ENCODE assay signal across 9 cellular contexts in the genomic region with DNA sequence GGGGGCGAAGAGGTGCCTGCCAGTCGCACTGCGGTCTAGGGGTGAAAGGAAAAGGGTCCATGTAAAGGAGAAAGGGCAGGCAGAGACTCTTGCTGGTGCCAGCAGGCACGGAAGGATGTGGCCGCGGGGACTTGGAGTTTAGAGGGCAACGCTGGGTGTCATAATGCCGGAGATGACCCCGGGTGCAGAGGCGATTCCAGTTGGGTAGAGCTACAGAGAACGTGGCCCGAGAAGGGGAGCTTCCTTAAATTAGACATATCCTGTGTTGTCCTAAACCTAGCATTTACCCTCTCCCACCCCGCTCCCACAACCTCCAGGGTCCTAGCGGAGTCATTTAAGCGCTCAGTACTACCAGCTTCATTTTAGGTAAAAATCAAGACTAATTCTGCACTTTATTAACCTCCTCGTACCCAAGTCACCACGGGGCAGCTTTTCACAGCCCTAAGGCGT.
DNase-seq lines count a peak whose midpoint lies in the region; ATAC-seq, FAIRE-seq and TF ChIP-seq lines count a peak whose summit lies in the region.
"Had no signal": no experiment of that assay in that cellular context is flagged by ENCODE, and none has a peak within 500 bp of the region (broad histone marks: within the 10 kb centered on the region; RNA-seq: fewer than 3 reads in every experiment).

No MANE protein-coding gene starts in this region.

- H3K27ac Mint-ChIP-seq in CD14-positive monocyte = no peak overlapping the region
- peak overlapping the region; percentile 27 for H3K27ac Mint-ChIP-seq in astrocyte (ENCODE audit: unreplicated experiment)
- peak overlapping the region in 1 of 9 donors; percentile 55 for H3K27ac Mint-ChIP-seq in naive thymus-derived CD4-positive, alpha-beta T cell

- intact Hi-C loops in CD14-positive monocyte (cut with micrococcal nuclease) = no loop called here
- intact Hi-C loops in naive thymus-derived CD4-positive, alpha-beta T cell (cut with micrococcal nuclease) = loop anchor here in 1 of 2 donors (5.0 kb wide), 1 partner anchor 104 kb away; no protein-coding TSS in a partner anchor

- H3K4me1 ChIP-seq in HUES48 (ENCODE audit: control insufficient read depth, insufficient read depth, low read length) (peaks cover 21% of the 10 kb centered on the region), astrocyte (ENCODE audit: insufficient read depth, low read length) (peaks cover 37% of the 10 kb centered on the region)
- H3K4me1 ChIP-seq in naive thymus-derived CD4-positive, alpha-beta T cell (ENCODE audit: control insufficient read depth in 2 of 2, insufficient read depth in 2 of 2, low read length in 2 of 2) = peaks cover 9 to 32% of the 10 kb centered on the region in 2 donors
- H3K4me1 ChIP-seq: foreskin keratinocyte had no signal

- H3K36me3 ChIP-seq in HUES48 (ENCODE audit: control insufficient read depth, insufficient read depth, low read length) (no peaks in the 10 kb centered on the region), astrocyte (ENCODE audit: insufficient read depth, low read length) (no peaks in the 10 kb centered on the region)
- H3K36me3 ChIP-seq in naive thymus-derived CD4-positive, alpha-beta T cell (ENCODE audit: control insufficient read depth in 2 of 3, insufficient read depth in 3 of 3, low read length in 3 of 3) = no peaks in the 10 kb centered on the region

- H3K9me3 ChIP-seq in HUES48 (ENCODE audit: control insufficient read depth, insufficient read depth, low read length) (no peaks in the 10 kb centered on the region), astrocyte (ENCODE audit: insufficient read depth, low read depth, low read length) (peaks cover 3% of the 10 kb centered on the region)
- H3K9me3 ChIP-seq in naive thymus-derived CD4-positive, alpha-beta T cell (ENCODE audit: control insufficient read depth in 2 of 3, low read length in 3 of 3) = no peaks in the 10 kb centered on the region

- peak overlapping the region; percentile 89 for H3K4me2 ChIP-seq in astrocyte (ENCODE audit: low read length)

- H3K4me3 Mint-ChIP-seq in CD14-positive monocyte = peak overlapping the region; percentile 59 to 93
- H3K4me3 Mint-ChIP-seq in astrocyte (ENCODE audit: unreplicated experiment) = peak overlapping the region; percentile 91
- H3K4me3 Mint-ChIP-seq in naive thymus-derived CD4-positive, alpha-beta T cell = peak overlapping the region; percentile 78 to 92 (median 84)

- ATAC-seq in naive thymus-derived CD4-positive, alpha-beta T cell = peak; percentile 5
- no peak for ATAC-seq in HG02678 (IDR thresholded peaks at IDR 0.05; ENCODE audit: unreplicated experiment)

- no peaks in the 10 kb centered on the region for H4K20me1 ChIP-seq in astrocyte (ENCODE audit: insufficient read depth, low read length)

- peak overlapping the region; percentile 75 for H2AFZ ChIP-seq in astrocyte (ENCODE audit: low read depth, low read length)

- H3K27me3 ChIP-seq in HUES48 (ENCODE audit: control insufficient read depth, insufficient read depth, low read length) (peaks cover 75% of the 10 kb centered on the region), astrocyte (ENCODE audit: insufficient read depth, low read length) (peaks cover 57% of the 10 kb centered on the region)
- H3K27me3 ChIP-seq in naive thymus-derived CD4-positive, alpha-beta T cell (ENCODE audit: control insufficient read depth in 2 of 2, insufficient read depth in 2 of 2, low read length in 2 of 2) = peaks cover 8 to 28% of the 10 kb centered on the region in 2 donors

- CTCF ChIA-PET in naive thymus-derived CD4-positive, alpha-beta T cell (lab: Charles Lee) = no interaction called here

- H3K9ac ChIP-seq in HUES48 (ENCODE audit: low read depth, low read length) (no peak overlapping the region), astrocyte (ENCODE audit: low read length) (peak overlapping the region; percentile 29)

- no peak for TF ChIP-seq CTCF in CD14-positive monocyte (IDR thresholded peaks at IDR 0.05)
- TF ChIP-seq CTCF in astrocyte (IDR thresholded peaks at IDR 0.05; ENCODE audit: insufficient read depth, low read depth, low read length) = no peak

- H3K79me2 ChIP-seq in astrocyte (ENCODE audit: insufficient read depth, low read length) = no peaks in the 10 kb centered on the region

- FAIRE-seq in astrocyte (lab: Jason Lieb, UNC) = no peak

- H3K36me3 Mint-ChIP-seq in CD14-positive monocyte (peaks cover 14 to 22% of the 10 kb centered on the region in 2 donors), astrocyte (ENCODE audit: low read depth, unreplicated experiment) (no peaks in the 10 kb centered on the region)
- H3K36me3 Mint-ChIP-seq in naive thymus-derived CD4-positive, alpha-beta T cell = peaks cover 0 to 11% (median 6%) of the 10 kb centered on the region in 5 donors

- H3K4me3 ChIP-seq in HUES48 (ENCODE audit: low read depth, low read length) = peak overlapping the region; percentile 83
- peak overlapping the region; percentile 54 for H3K4me3 ChIP-seq in astrocyte (ENCODE audit: insufficient read depth, low read depth, low read length)
- H3K4me3 ChIP-seq in naive thymus-derived CD4-positive, alpha-beta T cell (ENCODE audit: low read length) = peak overlapping the region; percentile 42

- POLR2A ChIA-PET in naive thymus-derived CD4-positive, alpha-beta T cell (lab: Charles Lee) = interaction anchor here (0.6 kb wide), 1 partner anchor 45 kb away, joined by 3 read pairs; no protein-coding TSS in a partner anchor

- H3K4me1 Mint-ChIP-seq in CD14-positive monocyte (peaks cover 43% of the 10 kb centered on the region), astrocyte (ENCODE audit: low read depth, unreplicated experiment) (peaks cover 15% of the 10 kb centered on the region)
- peaks cover 21 to 50% (median 43%) of the 10 kb centered on the region in 7 donors for H3K4me1 Mint-ChIP-seq in naive thymus-derived CD4-positive, alpha-beta T cell

- H3K9me3 Mint-ChIP-seq in CD14-positive monocyte = peaks cover 2 to 53% (median 47%) of the 10 kb centered on the region in 7 donors
- H3K9me3 Mint-ChIP-seq in astrocyte (ENCODE audit: unreplicated experiment) = peaks cover 4% of the 10 kb centered on the region
- H3K9me3 Mint-ChIP-seq in naive thymus-derived CD4-positive, alpha-beta T cell = peaks cover 0 to 37% (median 14%) of the 10 kb centered on the region in 11 donors

- H3K27ac ChIP-seq in HUES48 (ENCODE audit: low read depth, low read length) (no peak overlapping the region), astrocyte (ENCODE audit: low read depth, low read length) (no peak overlapping the region)
- H3K27ac ChIP-seq in naive thymus-derived CD4-positive, alpha-beta T cell (ENCODE audit: low read depth, low read length) = no peak overlapping the region
- H3K27ac ChIP-seq: foreskin keratinocyte had no signal

- H3K27me3 Mint-ChIP-seq in CD14-positive monocyte (ENCODE audit: low read depth in 3 of 3) = peaks cover 82 to 92% (median 91%) of the 10 kb centered on the region in 3 donors
- peaks cover 38% of the 10 kb centered on the region for H3K27me3 Mint-ChIP-seq in astrocyte (ENCODE audit: low read depth, unreplicated experiment)
- peaks cover 81 to 90% (median 87%) of the 10 kb centered on the region in 5 donors for H3K27me3 Mint-ChIP-seq in naive thymus-derived CD4-positive, alpha-beta T cell

- DNase-seq in CD14-positive monocyte (ENCODE audit: low spot score) (no peak), astrocyte (ENCODE audit: low read depth) (no peak), NCI-H2171 treated with DMSO at 0.1 percent for 48 hours (lab: John Stamatoyannopoulos, UW) (no peak)
- DNase-seq in naive thymus-derived CD4-positive, alpha-beta T cell = peak in 3 of 9 donors; percentile 3 to 8 (median 6)
- DNase-seq in activated CD4-positive, CD25-positive, alpha-beta regulatory T cell treated with anti-CD3 and anti-CD28 coated beads, Interleukin-2, amount 50 U/mL, for 72 hours = no peak
- no peak for DNase-seq in effector CD8-positive, alpha-beta T cell (lab: John Stamatoyannopoulos, UW)
